1 cellular context compared by ENCODE assay signal in the genomic region with DNA sequence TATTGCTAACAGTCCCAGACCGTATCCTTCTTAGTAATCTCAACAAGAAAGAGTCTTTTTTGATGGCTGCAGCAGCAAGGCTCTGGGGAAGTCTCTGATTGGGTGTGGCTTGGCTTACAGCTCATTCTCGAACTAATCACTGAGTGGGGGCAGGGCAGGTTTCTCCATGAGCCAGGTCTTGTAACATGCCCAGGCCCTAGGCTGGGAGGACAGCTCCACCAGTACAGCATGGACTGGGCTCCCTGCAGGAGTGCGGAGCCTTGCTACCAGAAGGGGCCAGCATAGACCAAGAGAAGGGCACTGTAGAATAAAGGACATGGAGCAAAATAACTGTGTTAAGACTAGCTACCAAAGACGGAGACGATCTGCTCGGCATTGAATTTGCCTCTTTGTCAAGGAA.
TF ChIP-seq lines count a peak whose summit lies in the region.

No MANE protein-coding gene starts in this region.

TF ChIP-seq in WTC11, 78 proteins besides CTCF, POLR2A, EP300 and RAD21 (continued from another document):
- TF ChIP-seq, protein P1, sequence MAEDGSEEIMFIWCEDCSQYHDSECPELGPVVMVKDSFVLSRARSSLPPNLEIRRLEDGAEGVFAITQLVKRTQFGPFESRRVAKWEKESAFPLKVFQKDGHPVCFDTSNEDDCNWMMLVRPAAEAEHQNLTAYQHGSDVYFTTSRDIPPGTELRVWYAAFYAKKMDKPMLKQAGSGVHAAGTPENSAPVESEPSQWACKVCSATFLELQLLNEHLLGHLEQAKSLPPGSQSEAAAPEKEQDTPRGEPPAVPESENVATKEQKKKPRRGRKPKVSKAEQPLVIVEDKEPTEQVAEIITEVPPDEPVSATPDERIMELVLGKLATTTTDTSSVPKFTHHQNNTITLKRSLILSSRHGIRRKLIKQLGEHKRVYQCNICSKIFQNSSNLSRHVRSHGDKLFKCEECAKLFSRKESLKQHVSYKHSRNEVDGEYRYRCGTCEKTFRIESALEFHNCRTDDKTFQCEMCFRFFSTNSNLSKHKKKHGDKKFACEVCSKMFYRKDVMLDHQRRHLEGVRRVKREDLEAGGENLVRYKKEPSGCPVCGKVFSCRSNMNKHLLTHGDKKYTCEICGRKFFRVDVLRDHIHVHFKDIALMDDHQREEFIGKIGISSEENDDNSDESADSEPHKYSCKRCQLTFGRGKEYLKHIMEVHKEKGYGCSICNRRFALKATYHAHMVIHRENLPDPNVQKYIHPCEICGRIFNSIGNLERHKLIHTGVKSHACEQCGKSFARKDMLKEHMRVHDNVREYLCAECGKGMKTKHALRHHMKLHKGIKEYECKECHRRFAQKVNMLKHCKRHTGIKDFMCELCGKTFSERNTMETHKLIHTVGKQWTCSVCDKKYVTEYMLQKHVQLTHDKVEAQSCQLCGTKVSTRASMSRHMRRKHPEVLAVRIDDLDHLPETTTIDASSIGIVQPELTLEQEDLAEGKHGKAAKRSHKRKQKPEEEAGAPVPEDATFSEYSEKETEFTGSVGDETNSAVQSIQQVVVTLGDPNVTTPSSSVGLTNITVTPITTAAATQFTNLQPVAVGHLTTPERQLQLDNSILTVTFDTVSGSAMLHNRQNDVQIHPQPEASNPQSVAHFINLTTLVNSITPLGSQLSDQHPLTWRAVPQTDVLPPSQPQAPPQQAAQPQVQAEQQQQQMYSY (CRISPR knock-in tag; IDR thresholded peaks at IDR 0.05): peak; percentile 92
- TF ChIP-seq, protein P2, sequence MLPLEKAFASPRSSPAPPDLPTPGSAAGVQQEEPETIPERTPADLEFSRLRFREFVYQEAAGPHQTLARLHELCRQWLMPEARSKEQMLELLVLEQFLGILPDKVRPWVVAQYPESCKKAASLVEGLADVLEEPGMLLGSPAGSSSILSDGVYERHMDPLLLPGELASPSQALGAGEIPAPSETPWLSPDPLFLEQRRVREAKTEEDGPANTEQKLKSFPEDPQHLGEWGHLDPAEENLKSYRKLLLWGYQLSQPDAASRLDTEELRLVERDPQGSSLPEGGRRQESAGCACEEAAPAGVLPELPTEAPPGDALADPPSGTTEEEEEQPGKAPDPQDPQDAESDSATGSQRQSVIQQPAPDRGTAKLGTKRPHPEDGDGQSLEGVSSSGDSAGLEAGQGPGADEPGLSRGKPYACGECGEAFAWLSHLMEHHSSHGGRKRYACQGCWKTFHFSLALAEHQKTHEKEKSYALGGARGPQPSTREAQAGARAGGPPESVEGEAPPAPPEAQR (CRISPR knock-in tag; IDR thresholded peaks at IDR 0.05): no peak
- TF ChIP-seq ATF1 (CRISPR knock-in tag; IDR thresholded peaks at IDR 0.05): no peak
TF ChIP-seq in WTC11: peak in this region for 3.
